Comparison of ENCODE assay signal across 29 cellular contexts in genomic region chr15:27747997-27748396, GRCh38.
"Had no signal": no experiment of that assay in that cellular context is flagged by ENCODE, and none has a peak within 500 bp of the region (broad histone marks: within the 10 kb centered on the region; RNA-seq: fewer than 3 reads in every experiment).

No MANE protein-coding gene starts in this region.

- ATAC-seq: naive thymus-derived CD4-positive, alpha-beta T cell; natural killer cell treated with Interleukin-12 subunit alpha and Interleukin-12 subunit beta and Interleukin-15 and Interleukin-18, amount 100 ng/mL, for 72 hours; psoas muscle; right cardiac atrium; right lobe of liver; stimulated activated memory B cell treated with anti-CD40 and anti-IgM and Interleukin-4, amounts not matched to agents 10 μg/mL and 1 μg/mL and 100 μg/mL, for 72 hours; stimulated activated naive CD8-positive, alpha-beta T cell treated with anti-CD3 and anti-CD28 coated beads, Interleukin-15, amount 100 ng/mL, for 72 hours; stimulated activated naive CD8-positive, alpha-beta T cell treated with anti-CD3 and anti-CD28 coated beads, Interleukin-15, Interleukin-2, amounts not matched to agents 100 U/mL and 50 U/mL, for 24 hours had no signal

- H2AFZ ChIP-seq: parathyroid adenoma had no signal

- H3K9me3 ChIP-seq: ovary, psoas muscle, right lobe of liver, suprapubic skin, testis, tibial artery, transverse colon, vagina had no signal

- H3K4me3 ChIP-seq: ovary, psoas muscle, right lobe of liver, skin epidermis, smooth muscle cell, spleen, suprapubic skin, testis, tibial artery, transverse colon, vagina had no signal

- H3K36me3 ChIP-seq: ovary, right lobe of liver, spleen, suprapubic skin, tibial artery, transverse colon, vagina had no signal

- H3K27me3 ChIP-seq: ovary, right lobe of liver, spleen, suprapubic skin, testis, tibial artery, transverse colon, vagina had no signal

- DNase-seq: naive thymus-derived CD4-positive, alpha-beta T cell; nephron progenitor cell; occipital lobe; ovary; posterior cingulate gyrus; psoas muscle; right cardiac atrium; right lobe of liver; spleen; stimulated activated CD4-positive, alpha-beta T cell treated with anti-CD3 and anti-CD28 coated beads, Interleukin-12 subunit alpha, Interleukin-12 subunit beta, amount 100 ng/mL, for 4 hours; stimulated activated CD4-positive, alpha-beta T cell treated with anti-CD3 and anti-CD28 coated beads, Interleukin-1b, Interleukin-23, amount 100 ng/mL, for 48 hours; stimulated activated CD4-positive, alpha-beta T cell treated with anti-CD3 and anti-CD28 coated beads, Interleukin-4, amount 100 ng/mL, for 1 hour; stimulated activated CD4-positive, alpha-beta T cell treated with anti-CD3 and anti-CD28 coated beads, Interleukin-4, amount 100 ng/mL, for 4 hours; stimulated activated CD8-positive, alpha-beta memory T cell treated with anti-CD3 and anti-CD28 coated beads, Interleukin-4, amount 100 ng/mL, for 48 hours; stimulated activated naive CD4-positive, alpha-beta T cell; stimulated activated naive CD8-positive, alpha-beta T cell treated with anti-CD3 and anti-CD28 coated beads, Interleukin-15, amount 100 ng/mL, for 72 hours; stimulated activated naive CD8-positive, alpha-beta T cell treated with anti-CD3 and anti-CD28 coated beads, Interleukin-15, Interleukin-2, amounts not matched to agents 100 U/mL and 50 U/mL, for 24 hours; substantia nigra; testis; tibial artery; transverse colon had no signal

- H3K4me1 ChIP-seq: parathyroid adenoma, psoas muscle, right lobe of liver, spleen, suprapubic skin, testis, tibial artery, transverse colon, vagina had no signal

- H3K9ac ChIP-seq: parathyroid adenoma had no signal

- H3K27ac ChIP-seq: ovary, parathyroid adenoma, psoas muscle, right lobe of liver, skin epidermis, spleen, suprapubic skin, testis, tibial artery, transverse colon, vagina had no signal

- FAIRE-seq: urothelium cell line had no signal

- H3K4me2 ChIP-seq: smooth muscle cell had no signal

- H3K79me2 ChIP-seq: parathyroid adenoma had no signal
